In the genomic region with DNA sequence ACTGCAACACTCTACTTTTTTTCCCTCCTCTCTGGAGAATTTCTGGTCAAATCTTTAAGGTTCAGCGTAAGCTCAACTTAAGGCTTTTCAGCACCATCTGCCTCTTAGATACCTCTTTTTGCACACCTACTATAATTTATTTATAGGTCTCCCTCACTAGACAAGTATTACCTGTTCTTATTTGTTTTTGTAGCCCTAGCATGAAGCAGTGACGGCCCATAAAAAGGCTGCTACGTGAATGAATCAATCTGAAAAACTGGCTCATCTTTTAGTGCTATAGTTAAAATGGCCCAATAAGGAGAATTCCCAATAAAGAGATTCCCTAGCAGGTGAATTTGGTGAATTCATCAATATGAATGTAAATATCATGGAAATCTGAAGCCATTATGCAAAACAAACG, we compare ENCODE assay signal across 17 cellular contexts. TPM values are rescaled to one million over a fixed set of nuclear protein-coding genes. Genes with fewer than 3 reads are reported as not detected.
DNase-seq lines count a peak whose midpoint lies in the region; ATAC-seq and TF ChIP-seq lines count a peak whose summit lies in the region.
"Had no signal": no experiment of that assay in that cellular context is flagged by ENCODE, and none has a peak within 500 bp of the region (broad histone marks: within the 10 kb centered on the region; RNA-seq: fewer than 3 reads in every experiment).

No MANE protein-coding gene starts in this region.

- H4K20me1 ChIP-seq in BLaER1 treated with 17β-estradiol and CSF1 and Interleukin-3, amounts not matched to agents 10 nM and 100 nM: peaks cover 96 to 100% (median 100%) of the 10 kb centered on the region in 11 experiments

- H3K27me3 Mint-ChIP-seq in CD4-positive, alpha-beta T cell: no peaks in the 10 kb centered on the region
- no peaks in the 10 kb centered on the region for H3K27me3 Mint-ChIP-seq in T-helper 17 cell
- no peaks in the 10 kb centered on the region for H3K27me3 Mint-ChIP-seq in naive thymus-derived CD4-positive, alpha-beta T cell
- H3K27me3 Mint-ChIP-seq in activated CD4-positive, alpha-beta T cell treated with anti-CD3 and anti-CD28 coated beads for 36 hours: no peaks in the 10 kb centered on the region
- H3K27me3 Mint-ChIP-seq: activated B cell treated with CpG ODN at 0.5 μM for 24 hours; stimulated activated naive CD8-positive, alpha-beta T cell treated with anti-CD3 and anti-CD28 coated beads, Interleukin-15, Interleukin-2, amounts not matched to agents 100 ng/mL and 50 ng/mL, for 24 hours had no signal

- peaks cover 98% of the 10 kb centered on the region for H3K4me1 Mint-ChIP-seq in CD4-positive, alpha-beta T cell (ENCODE audit: low read depth)
- peaks cover 66% of the 10 kb centered on the region for H3K4me1 Mint-ChIP-seq in T-helper 17 cell
- peaks cover 68 to 98% (median 93%) of the 10 kb centered on the region in 7 donors for H3K4me1 Mint-ChIP-seq in naive thymus-derived CD4-positive, alpha-beta T cell
- peaks cover 83% of the 10 kb centered on the region for H3K4me1 Mint-ChIP-seq in activated CD4-positive, alpha-beta T cell treated with anti-CD3 and anti-CD28 coated beads for 36 hours

- H3K36me3 ChIP-seq in BLaER1 treated with 17β-estradiol and CSF1 and Interleukin-3, amounts not matched to agents 10 nM and 100 nM: peaks cover 88 to 100% (median 100%) of the 10 kb centered on the region in 11 experiments
- H3K36me3 ChIP-seq in naive thymus-derived CD4-positive, alpha-beta T cell (ENCODE audit: control insufficient read depth in 2 of 3, insufficient read depth in 3 of 3, low read length in 3 of 3): no peaks in the 10 kb centered on the region

- ATAC-seq in CD4-positive, alpha-beta T cell (ENCODE audit: poor library complexity): no peak
- no peak for ATAC-seq in T-helper 17 cell
- ATAC-seq in naive thymus-derived CD4-positive, alpha-beta T cell: no peak
- ATAC-seq in activated CD4-positive, alpha-beta T cell treated with anti-CD3 and anti-CD28 coated beads for 36 hours: no peak
- ATAC-seq in GM21529 (IDR thresholded peaks at IDR 0.05; ENCODE audit: unreplicated experiment): no peak
- ATAC-seq in stimulated activated naive CD8-positive, alpha-beta T cell treated with anti-CD3 and anti-CD28 coated beads, Interleukin-15, Interleukin-2, amounts not matched to agents 100 U/mL and 50 U/mL, for 24 hours: no peak
- ATAC-seq: Right ventricle myocardium inferior had no signal

- no peak for DNase-seq in CD4-positive, alpha-beta T cell
- no peak for DNase-seq in T-helper 17 cell
- DNase-seq in naive thymus-derived CD4-positive, alpha-beta T cell: no peak
- DNase-seq in activated CD4-positive, alpha-beta T cell treated with anti-CD3 and anti-CD28 coated beads for 36 hours: no peak
- DNase-seq in cerebellum (ENCODE audit: low spot score): no peak
- DNase-seq in stimulated activated naive CD8-positive, alpha-beta T cell treated with anti-CD3 and anti-CD28 coated beads, Interleukin-15, Interleukin-2, amounts not matched to agents 100 U/mL and 50 U/mL, for 24 hours: no peak
- DNase-seq: activated B cell treated with CpG ODN at 0.5 μM for 24 hours; activated CD4-positive, alpha-beta T cell treated with anti-CD3 and anti-CD28 coated beads, Interleukin-2, amount 50 U/mL, for 4 hours; NCI-H1436 treated with DMSO at 0.1 percent for 48 hours; NCI-H446 treated with DMSO at 0.1 percent for 48 hours; sigmoid colon; T-helper 9 cell had no signal

- intact Hi-C loops in CD4-positive, alpha-beta T cell (cut with DNase I, micrococcal nuclease): no loop called here
- intact Hi-C loops in naive thymus-derived CD4-positive, alpha-beta T cell (cut with micrococcal nuclease): loop anchor here in 1 of 2 donors (5.0 kb wide), 1 partner anchor 85 kb away; a partner anchor contains a TSS
- intact Hi-C loops in activated CD4-positive, alpha-beta T cell treated with anti-CD3 and anti-CD28 coated beads for 36 hours (cut with DNase I, micrococcal nuclease): no loop called here

- POLR2A ChIA-PET in CD4-positive, alpha-beta T cell (lab: Charles Lee): interaction anchor here (0.6 to 1.2 kb wide), 2 partner anchors 27 to 29 kb away, joined by 3 to 4 read pairs; no protein-coding TSS in a partner anchor
- POLR2A ChIA-PET in naive thymus-derived CD4-positive, alpha-beta T cell (lab: Charles Lee): interaction anchor here (0.5 to 1.4 kb wide), 4 partner anchors 9 to 553 kb away, joined by 3 to 5 read pairs (median 3); no protein-coding TSS in a partner anchor
- POLR2A ChIA-PET in activated CD4-positive, alpha-beta T cell treated with anti-CD3 and anti-CD28 coated beads for 36 hours (lab: Charles Lee): no interaction called here

- no peaks in the 10 kb centered on the region for H3K27me3 ChIP-seq in BLaER1 treated with 17β-estradiol and CSF1 and Interleukin-3, amounts not matched to agents 10 nM and 100 nM
- H3K27me3 ChIP-seq in CD4-positive, alpha-beta T cell (ENCODE audit: control insufficient read depth, insufficient read depth, low read length): no peaks in the 10 kb centered on the region
- H3K27me3 ChIP-seq in naive thymus-derived CD4-positive, alpha-beta T cell (ENCODE audit: control insufficient read depth in 2 of 2, insufficient read depth in 2 of 2, low read length in 2 of 2): no peaks in the 10 kb centered on the region
- H3K27me3 ChIP-seq: sigmoid colon had no signal

- peak overlapping the region; percentile 75 for H3K27ac Mint-ChIP-seq in CD4-positive, alpha-beta T cell
- H3K27ac Mint-ChIP-seq in T-helper 17 cell: peak overlapping the region; percentile 74
- peak overlapping the region in 6 of 9 donors; percentile 39 to 86 (median 56) for H3K27ac Mint-ChIP-seq in naive thymus-derived CD4-positive, alpha-beta T cell
- H3K27ac Mint-ChIP-seq in activated CD4-positive, alpha-beta T cell treated with anti-CD3 and anti-CD28 coated beads for 36 hours: no peak overlapping the region
- H3K27ac Mint-ChIP-seq: activated B cell treated with CpG ODN at 0.5 μM for 24 hours; activated T-helper 2 cell treated with anti-CD3 and anti-CD28 coated beads, Interferon-gamma antibody, Interleukin-2, Interleukin-4, amounts not matched to agents 10 μg/mL and 5 μg/mL and 100 μg/mL, durations not matched to agents 14 hours and 24 hours and 36 hours; stimulated activated naive CD8-positive, alpha-beta T cell treated with anti-CD3 and anti-CD28 coated beads, Interleukin-15, Interleukin-2, amounts not matched to agents 100 ng/mL and 50 ng/mL, for 24 hours had no signal

- H3K9me3 ChIP-seq in BLaER1 treated with 17β-estradiol and CSF1 and Interleukin-3, amounts not matched to agents 10 nM and 100 nM (replicated peaks in 1 of 11): no peaks in the 10 kb centered on the region; a peak in 3 of 22 replicates
- H3K9me3 ChIP-seq in CD4-positive, alpha-beta T cell (ENCODE audit: control insufficient read depth, low read length): no peaks in the 10 kb centered on the region
- H3K9me3 ChIP-seq in T-helper 17 cell (ENCODE audit: control insufficient read depth, low read length, poor library complexity, severe bottlenecking): no peaks in the 10 kb centered on the region
- no peaks in the 10 kb centered on the region for H3K9me3 ChIP-seq in naive thymus-derived CD4-positive, alpha-beta T cell (ENCODE audit: control insufficient read depth in 2 of 3, low read length in 3 of 3)
- H3K9me3 ChIP-seq: sigmoid colon had no signal

- no peak for TF ChIP-seq CTCF in CD4-positive, alpha-beta T cell (IDR thresholded peaks at IDR 0.05)

- peaks cover 49 to 90% (median 76%) of the 10 kb centered on the region in 10 experiments for H3K4me1 ChIP-seq in BLaER1 treated with 17β-estradiol and CSF1 and Interleukin-3, amounts not matched to agents 10 nM and 100 nM
- peaks cover 54 to 81% of the 10 kb centered on the region in 2 donors for H3K4me1 ChIP-seq in naive thymus-derived CD4-positive, alpha-beta T cell (ENCODE audit: control insufficient read depth in 2 of 2, insufficient read depth in 2 of 2, low read length in 2 of 2)

- H3K36me3 Mint-ChIP-seq in CD4-positive, alpha-beta T cell (ENCODE audit: low read depth): peaks cover 67% of the 10 kb centered on the region
- peaks cover 7% of the 10 kb centered on the region for H3K36me3 Mint-ChIP-seq in T-helper 17 cell (ENCODE audit: low read depth)
- H3K36me3 Mint-ChIP-seq in naive thymus-derived CD4-positive, alpha-beta T cell: peaks cover 0 to 43% (median 6%) of the 10 kb centered on the region in 5 donors
- H3K36me3 Mint-ChIP-seq in activated CD4-positive, alpha-beta T cell treated with anti-CD3 and anti-CD28 coated beads for 36 hours (ENCODE audit: low read depth): peaks cover 39% of the 10 kb centered on the region

- H3K4me3 Mint-ChIP-seq in CD4-positive, alpha-beta T cell: peak overlapping the region; percentile 52
- H3K4me3 Mint-ChIP-seq in T-helper 17 cell: peak overlapping the region; percentile 41
- peak overlapping the region in 7 of 10 donors; percentile 11 to 99 (median 55) for H3K4me3 Mint-ChIP-seq in naive thymus-derived CD4-positive, alpha-beta T cell
- H3K4me3 Mint-ChIP-seq in activated CD4-positive, alpha-beta T cell treated with anti-CD3 and anti-CD28 coated beads for 36 hours: no peak overlapping the region
- H3K4me3 Mint-ChIP-seq: activated B cell treated with CpG ODN at 0.5 μM for 24 hours had no signal

- CTCF ChIA-PET in CD4-positive, alpha-beta T cell (lab: Charles Lee): no interaction called here
- CTCF ChIA-PET in naive thymus-derived CD4-positive, alpha-beta T cell (lab: Charles Lee): interaction anchor here (1.4 kb wide), 1 partner anchor 27 kb away, joined by 3 read pairs; no protein-coding TSS in a partner anchor
- CTCF ChIA-PET in activated CD4-positive, alpha-beta T cell treated with anti-CD3 and anti-CD28 coated beads for 36 hours (lab: Charles Lee): no interaction called here

- peak overlapping the region in 8 of 10 experiments; percentile 89 to 99 (median 95); a peak in 13 of 20 replicates for H3K4me3 ChIP-seq in BLaER1 treated with 17β-estradiol and CSF1 and Interleukin-3, amounts not matched to agents 10 nM and 100 nM
- H3K4me3 ChIP-seq in naive thymus-derived CD4-positive, alpha-beta T cell (ENCODE audit: low read length): no peak overlapping the region
- H3K4me3 ChIP-seq: sigmoid colon had no signal

- H3K9me3 Mint-ChIP-seq in CD4-positive, alpha-beta T cell: no peaks in the 10 kb centered on the region
- H3K9me3 Mint-ChIP-seq in naive thymus-derived CD4-positive, alpha-beta T cell: no peaks in the 10 kb centered on the region
- H3K9me3 Mint-ChIP-seq in activated CD4-positive, alpha-beta T cell treated with anti-CD3 and anti-CD28 coated beads for 36 hours (ENCODE audit: low read depth): no peaks in the 10 kb centered on the region
- H3K9me3 Mint-ChIP-seq: activated B cell treated with CpG ODN at 0.5 μM for 24 hours; activated T-helper 2 cell treated with anti-CD3 and anti-CD28 coated beads, Interferon-gamma antibody, Interleukin-2, Interleukin-4, amounts not matched to agents 10 μg/mL and 5 μg/mL and 100 μg/mL, durations not matched to agents 14 hours and 24 hours and 36 hours; stimulated activated naive CD8-positive, alpha-beta T cell treated with anti-CD3 and anti-CD28 coated beads, Interleukin-15, Interleukin-2, amounts not matched to agents 100 ng/mL and 50 ng/mL, for 24 hours had no signal

- H3K4me2 ChIP-seq in BLaER1 treated with 17β-estradiol and CSF1 and Interleukin-3, amounts not matched to agents 10 nM and 100 nM: peak overlapping the region in 10 of 11 experiments; percentile 78 to 96 (median 92); a peak in 19 of 22 replicates

- peak overlapping the region in 1 of 11 experiments; percentile 8; a peak in 2 of 22 replicates for H3K27ac ChIP-seq in BLaER1 treated with 17β-estradiol and CSF1 and Interleukin-3, amounts not matched to agents 10 nM and 100 nM
- no peak overlapping the region for H3K27ac ChIP-seq in CD4-positive, alpha-beta T cell (ENCODE audit: low read depth, low read length)
- H3K27ac ChIP-seq in naive thymus-derived CD4-positive, alpha-beta T cell (ENCODE audit: low read depth, low read length): no peak overlapping the region
- H3K27ac ChIP-seq: sigmoid colon had no signal

- peak overlapping the region in 5 of 11 experiments; percentile 24 to 100 (median 99); a peak in 8 of 22 replicates for H3K9ac ChIP-seq in BLaER1 treated with 17β-estradiol and CSF1 and Interleukin-3, amounts not matched to agents 10 nM and 100 nM

RNA-seq across cellular contexts. Expression of a gene that starts 6.5 kb away (rescaled TPM):
- 100 to 1,000 TPM; 139 to 150 TPM for total RNA-seq in CD4-positive, alpha-beta T cell
- 100 to 1,000 TPM; 180 to 185 TPM for total RNA-seq in T-helper 17 cell
- total RNA-seq in naive thymus-derived CD4-positive, alpha-beta T cell: 100 to 1,000 TPM in 4 of 5 experiments, 10 to 100 TPM in 1; 88.9 to 159 (median 114) TPM
- polyA plus RNA-seq in naive thymus-derived CD4-positive, alpha-beta T cell: 10 to 100 TPM; 45.2 to 52.6 TPM
- 10 to 100 TPM; 23.4 to 29.5 TPM for total RNA-seq in activated CD4-positive, alpha-beta T cell treated with anti-CD3 and anti-CD28 coated beads for 36 hours
- total RNA-seq in cerebellum: 69.5 TPM

RNA-seq across cellular contexts. Expression of a gene that starts 49.3 kb away (rescaled TPM):
- 10 to 100 TPM; 39.4 to 46.8 TPM for total RNA-seq in CD4-positive, alpha-beta T cell
- total RNA-seq in T-helper 17 cell (10 to 100 TPM; 48.3 to 48.5 TPM), cerebellum (14.7 TPM)
- total RNA-seq in naive thymus-derived CD4-positive, alpha-beta T cell: 10 to 100 TPM; 49.0 to 65.7 (median 54.3) TPM
- 10 to 100 TPM; 60.4 to 64.0 TPM for polyA plus RNA-seq in naive thymus-derived CD4-positive, alpha-beta T cell
- total RNA-seq in activated CD4-positive, alpha-beta T cell treated with anti-CD3 and anti-CD28 coated beads for 36 hours: 100 to 1,000 TPM in 1 of 2 experiments, 10 to 100 TPM in 1; 57.9 to 106 TPM
